In genomic region chr22:23913661-23914353, GRCh38 we compare ENCODE assay signal across 1 cellular context.
TF ChIP-seq lines count a peak whose summit lies in the region.

No MANE protein-coding gene starts in this region.

TF ChIP-seq in K562, 482 proteins besides CTCF, POLR2A, EP300 and RAD21 (continued from another document):
- TF ChIP-seq SNRNP70 (optimal IDR thresholded peaks at IDR 0.05; ENCODE audit: low read depth, low read length) (no peak), MYNN (IDR thresholded peaks at IDR 0.05) (peak; percentile 62; the same call in 1 of the 2 replicates), MYNN (CRISPR knock-in tag; IDR thresholded peaks at IDR 0.05) (no peak), SAFB2 (IDR thresholded peaks at IDR 0.05; ENCODE audit: borderline replicate concordance, low read depth, low read length, severe bottlenecking) (no peak), RNF2 (IDR thresholded peaks at IDR 0.05) (no peak), E2F1 (CRISPR knock-in tag; IDR thresholded peaks at IDR 0.05) (no peak), NR2C2 (CRISPR knock-in tag; IDR thresholded peaks at IDR 0.05) (no peak), NR2C2 (tag; IDR thresholded peaks at IDR 0.05) (peak; percentile 27; the same call in 1 of the 2 replicates), EGR1 (conservative IDR thresholded peaks at IDR 0.05) (peak; percentile 74), CBX1 (IDR thresholded peaks at IDR 0.05; ENCODE audit: low read depth) (0 out of 2 replicates have a peak, but pooled peaks have one; percentile 47), HOXB6 (CRISPR knock-in tag; IDR thresholded peaks at IDR 0.05; ENCODE audit: borderline replicate concordance) (no peak), ATF3 (IDR thresholded peaks at IDR 0.05) (no peak), ATF3 (CRISPR knock-in tag; conservative IDR thresholded peaks at IDR 0.05) (no peak), POLR2B (IDR thresholded peaks at IDR 0.05; ENCODE audit: low read depth, partially characterized antibody) (peak; percentile 70), POLR2G (IDR thresholded peaks at IDR 0.05; ENCODE audit: low read depth, low read length) (peak; percentile 84), PHF8 (IDR thresholded peaks at IDR 0.05; ENCODE audit: borderline replicate concordance, low read length) (peak; percentile 71; the same call in 1 of the 2 replicates), TBP (optimal IDR thresholded peaks at IDR 0.05; ENCODE audit: low read depth, low read length) (peak; percentile 51), USF1 (CRISPR knock-in tag; IDR thresholded peaks at IDR 0.05) (no peak), VEZF1 (CRISPR knock-in tag; IDR thresholded peaks at IDR 0.05) (no peak; the same call in 1 of the 2 replicates), CREM (IDR thresholded peaks at IDR 0.05; ENCODE audit: low read depth) (peak; percentile 23; the same call in 1 of the 2 replicates), ZNF143 (CRISPR knock-in tag; IDR thresholded peaks at IDR 0.05) (peak; percentile 69; the same call in 1 of the 2 replicates), RBFOX2 (IDR thresholded peaks at IDR 0.05; ENCODE audit: low read depth, low read length) (peak; percentile 79), ZNF253 (CRISPR knock-in tag; conservative IDR thresholded peaks at IDR 0.05) (no peak), PML (IDR thresholded peaks at IDR 0.05; ENCODE audit: low read length) (peak; percentile 51; the same call in 1 of the 2 replicates), HMGN3 (IDR thresholded peaks at IDR 0.05; ENCODE audit: borderline replicate concordance, extremely low read depth, insufficient read length, low read depth, low read length) (peak; percentile 24), ZNF830 (CRISPR knock-in tag; IDR thresholded peaks at IDR 0.05) (no peak), PTRF (tag; IDR thresholded peaks at IDR 0.05) (no peak), MEF2D (tag; conservative IDR thresholded peaks at IDR 0.05; ENCODE audit: low read depth) (no peak), OTX1 (CRISPR knock-in tag; IDR thresholded peaks at IDR 0.05) (0 out of 2 replicates have a peak, but pooled peaks have one; percentile 47), JUND (IDR thresholded peaks at IDR 0.05; ENCODE audit: borderline replicate concordance, low read depth, low read length) (no peak), JUND (tag; IDR thresholded peaks at IDR 0.05; ENCODE audit: borderline replicate concordance, low read depth, low read length) (no peak), EP400 (IDR thresholded peaks at IDR 0.05) (0 out of 2 replicates have a peak, but pooled peaks have one; percentile 12), ATF1 (CRISPR knock-in tag; IDR thresholded peaks at IDR 0.05) (no peak), ATF1 (tag; IDR thresholded peaks at IDR 0.05) (peak; percentile 31; the same call in 1 of the 2 replicates), TEAD2 (tag; IDR thresholded peaks at IDR 0.05) (no peak), TFAM (CRISPR knock-in tag; conservative IDR thresholded peaks at IDR 0.05) (no peak), ZNF695 (CRISPR knock-in tag; IDR thresholded peaks at IDR 0.05) (no peak)
